Comparison of ENCODE assay signal across 32 cellular contexts in the genomic region with DNA sequence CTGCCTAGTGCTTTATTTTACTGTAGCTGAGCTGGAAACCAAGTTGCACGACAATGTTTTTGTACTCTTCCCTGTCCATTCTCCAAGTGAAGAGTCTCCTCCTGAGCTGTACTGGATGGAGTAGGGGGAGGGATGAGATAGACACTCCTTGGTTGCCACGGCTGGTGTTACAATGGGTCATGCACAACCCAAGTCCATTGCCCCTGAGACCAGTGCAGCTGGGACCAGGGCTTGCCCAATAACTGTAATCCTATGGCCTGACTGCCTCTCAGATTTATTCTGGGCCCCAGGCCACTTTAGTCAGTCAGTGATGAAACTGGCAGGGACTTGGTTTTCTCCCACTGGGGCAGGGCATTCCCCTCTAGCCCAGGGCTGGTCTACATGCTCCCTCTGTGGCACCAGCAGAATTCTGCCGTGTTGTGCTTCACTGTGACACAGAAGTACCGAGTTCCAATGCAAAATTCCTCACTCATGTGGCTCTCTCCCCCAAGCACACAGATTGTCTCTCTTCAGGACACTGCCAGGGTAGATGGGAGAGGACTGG.
DNase-seq lines count a peak whose midpoint lies in the region; ATAC-seq and TF ChIP-seq lines count a peak whose summit lies in the region.
"Had no signal": no experiment of that assay in that cellular context is flagged by ENCODE, and none has a peak within 500 bp of the region (broad histone marks: within the 10 kb centered on the region; RNA-seq: fewer than 3 reads in every experiment).

No MANE protein-coding gene starts in this region.

- no peaks in the 10 kb centered on the region for H3F3A ChIP-seq in neural progenitor cell (ENCODE audit: low read depth)

- CTCF ChIA-PET in activated CD8-positive, alpha-beta T cell treated with anti-CD3 and anti-CD28 coated beads for 36 hours (lab: Charles Lee) = no interaction called here

- H3K27ac Mint-ChIP-seq in neural progenitor cell (no peak overlapping the region), osteocyte (ENCODE audit: unreplicated experiment) (no peak overlapping the region)
- H3K27ac Mint-ChIP-seq in activated CD8-positive, alpha-beta T cell treated with anti-CD3 and anti-CD28 coated beads for 36 hours = no peak overlapping the region
- H3K27ac Mint-ChIP-seq: activated CD4-positive, alpha-beta T cell treated with anti-CD3 and anti-CD28 coated beads, Interleukin-2, amount 10 ng/mL, durations not matched to agents 24 days and 14 days; activated CD8-positive, alpha-beta memory T cell treated with anti-CD3 and anti-CD28 coated beads, Interleukin-2, amount 10 ng/mL, durations not matched to agents 7 days and 5 days; activated naive CD4-positive, alpha-beta T cell treated with anti-CD3 and anti-CD28 coated beads for 36 hours; activated T-cell treated with anti-CD3 and anti-CD28 coated beads, Interleukin-2, amount 50 U/mL, for 72 hours; HFFc6; T-helper 1 cell treated with Interleukin-12 subunit alpha and Interleukin-12 subunit beta and Interleukin-4 antibody, amounts not matched to agents 30 μg/mL and 1 μg/mL, for 36 hours had no signal

- no peak overlapping the region for H3K4me2 ChIP-seq in neural progenitor cell
- H3K4me2 ChIP-seq: BLaER1 treated with 17β-estradiol and CSF1 and Interleukin-3, amounts not matched to agents 10 nM and 100 nM; KMS-11 had no signal

- H3K4me3 Mint-ChIP-seq in neural progenitor cell (no peak overlapping the region), osteocyte (ENCODE audit: unreplicated experiment) (no peak overlapping the region)
- no peak overlapping the region for H3K4me3 Mint-ChIP-seq in activated CD8-positive, alpha-beta T cell treated with anti-CD3 and anti-CD28 coated beads for 36 hours
- H3K4me3 Mint-ChIP-seq: activated CD4-positive, alpha-beta T cell treated with anti-CD3 and anti-CD28 coated beads, Interleukin-2, amount 10 ng/mL, durations not matched to agents 24 days and 14 days; activated CD8-positive, alpha-beta memory T cell treated with anti-CD3 and anti-CD28 coated beads, Interleukin-2, amount 10 ng/mL, durations not matched to agents 7 days and 5 days; activated naive CD4-positive, alpha-beta T cell treated with anti-CD3 and anti-CD28 coated beads for 36 hours; activated T-cell treated with anti-CD3 and anti-CD28 coated beads, Interleukin-2, amount 50 U/mL, for 72 hours; HFFc6; T-helper 1 cell treated with Interleukin-12 subunit alpha and Interleukin-12 subunit beta and Interleukin-4 antibody, amounts not matched to agents 30 μg/mL and 1 μg/mL, for 36 hours had no signal

- peaks cover 25% of the 10 kb centered on the region for H3K9me3 Mint-ChIP-seq in neural progenitor cell
- peaks cover 17% of the 10 kb centered on the region for H3K9me3 Mint-ChIP-seq in osteocyte (ENCODE audit: unreplicated experiment)
- peaks cover 7% of the 10 kb centered on the region for H3K9me3 Mint-ChIP-seq in activated CD8-positive, alpha-beta T cell treated with anti-CD3 and anti-CD28 coated beads for 36 hours
- H3K9me3 Mint-ChIP-seq: T-helper 1 cell treated with Interleukin-12 subunit alpha and Interleukin-12 subunit beta and Interleukin-4 antibody, amounts not matched to agents 30 μg/mL and 1 μg/mL, for 36 hours had no signal

- H3K27me3 Mint-ChIP-seq in neural progenitor cell (ENCODE audit: insufficient read depth, low read depth) = peaks cover 5% of the 10 kb centered on the region
- H3K27me3 Mint-ChIP-seq in osteocyte (ENCODE audit: unreplicated experiment) = no peaks in the 10 kb centered on the region
- no peaks in the 10 kb centered on the region for H3K27me3 Mint-ChIP-seq in activated CD8-positive, alpha-beta T cell treated with anti-CD3 and anti-CD28 coated beads for 36 hours
- H3K27me3 Mint-ChIP-seq: activated CD4-positive, alpha-beta T cell treated with anti-CD3 and anti-CD28 coated beads, Interleukin-2, amount 10 ng/mL, durations not matched to agents 24 days and 14 days; activated CD8-positive, alpha-beta memory T cell treated with anti-CD3 and anti-CD28 coated beads, Interleukin-2, amount 10 ng/mL, durations not matched to agents 7 days and 5 days had no signal

- H3K9me3 ChIP-seq in neural progenitor cell (ENCODE audit: low read depth) = no peaks in the 10 kb centered on the region
- H3K9me3 ChIP-seq: Caco-2, SJCRH30, vagina had no signal

- no peaks in the 10 kb centered on the region for H3K79me2 ChIP-seq in neural progenitor cell (ENCODE audit: low read depth)

- H3K27ac ChIP-seq in neural progenitor cell (no peak overlapping the region), substantia nigra (ENCODE audit: low read depth, low read length, poor library complexity, severe bottlenecking) (no peak overlapping the region)
- H3K27ac ChIP-seq: BLaER1 treated with 17β-estradiol and CSF1 and Interleukin-3, amounts not matched to agents 10 nM and 100 nM; cardiac muscle cell; KMS-11; SJCRH30; thoracic aorta; vagina; VCaP had no signal

- peak overlapping the region; percentile 46 for H2AFZ ChIP-seq in neural progenitor cell (replicated peaks)

- peak; percentile 0 for DNase-seq in Daoy (ENCODE audit: low read depth)
- peak; percentile 33 for DNase-seq in RPMI7951 (ENCODE audit: low read depth)
- DNase-seq in fibroblast of gingiva (ENCODE audit: low read depth) = peak; percentile 89
- no peak for DNase-seq in neural progenitor cell (ENCODE audit: low spot score)
- DNase-seq in osteocyte (ENCODE audit: extremely low spot score, unreplicated experiment) = no peak
- no peak for DNase-seq in substantia nigra (lab: John Stamatoyannopoulos, UW)
- no peak for DNase-seq in DMS153 treated with DMSO at 0.1 percent for 48 hours (lab: John Stamatoyannopoulos, UW; ENCODE audit: unreplicated experiment)
- DNase-seq in activated CD8-positive, alpha-beta T cell treated with anti-CD3 and anti-CD28 coated beads for 36 hours = no peak
- DNase-seq: ACHN; activated CD4-positive, alpha-beta T cell treated with anti-CD3 and anti-CD28 coated beads, Interleukin-2, amount 10 ng/mL, durations not matched to agents 24 days and 14 days; activated CD8-positive, alpha-beta memory T cell treated with anti-CD3 and anti-CD28 coated beads, Interleukin-2, amount 10 ng/mL, durations not matched to agents 7 days and 5 days; activated naive CD4-positive, alpha-beta T cell treated with anti-CD3 and anti-CD28 coated beads for 36 hours; activated T-cell treated with anti-CD3 and anti-CD28 coated beads, Interleukin-2, amount 50 U/mL, for 72 hours; amniotic stem cell; Caco-2; cortex of kidney; head of caudate nucleus; HFFc6; NCI-H1694; NCI-H510A; NK-92 treated with Interleukin-12 subunit alpha and Interleukin-12 subunit beta, amount 100 ng/mL, for 24 hours; SJCRH30; stimulated activated CD4-positive, alpha-beta T cell treated with anti-CD3 and anti-CD28 coated beads, Interleukin-4, amount 100 ng/mL, for 24 hours; stimulated activated naive CD4-positive, alpha-beta T cell had no signal

- no peaks in the 10 kb centered on the region for H3K36me3 ChIP-seq in neural progenitor cell
- H3K36me3 ChIP-seq: BLaER1 treated with 17β-estradiol and CSF1 and Interleukin-3, amounts not matched to agents 10 nM and 100 nM; cardiac muscle cell; SJCRH30; thoracic aorta; vagina had no signal

- POLR2A ChIA-PET in activated CD8-positive, alpha-beta T cell treated with anti-CD3 and anti-CD28 coated beads for 36 hours (lab: Charles Lee) = no interaction called here

- no peak overlapping the region for H3K9ac ChIP-seq in neural progenitor cell
- H3K9ac ChIP-seq: BLaER1 treated with 17β-estradiol and CSF1 and Interleukin-3, amounts not matched to agents 10 nM and 100 nM; KMS-11 had no signal

- intact Hi-C loops in activated CD8-positive, alpha-beta T cell treated with anti-CD3 and anti-CD28 coated beads for 36 hours (cut with micrococcal nuclease) = no loop called here

- H4K20me1 ChIP-seq in neural progenitor cell (ENCODE audit: low read depth) = no peaks in the 10 kb centered on the region
- H4K20me1 ChIP-seq: BLaER1 treated with 17β-estradiol and CSF1 and Interleukin-3, amounts not matched to agents 10 nM and 100 nM had no signal

- no peaks in the 10 kb centered on the region for H3K4me1 ChIP-seq in neural progenitor cell
- H3K4me1 ChIP-seq: BLaER1 treated with 17β-estradiol and CSF1 and Interleukin-3, amounts not matched to agents 10 nM and 100 nM; Caco-2; SJCRH30; vagina had no signal

- TF ChIP-seq CTCF in neural progenitor cell (IDR thresholded peaks at IDR 0.05) = no peak
- no peak for TF ChIP-seq CTCF in osteocyte (IDR thresholded peaks at IDR 0.05)
- no peak for TF ChIP-seq CTCF in activated CD8-positive, alpha-beta T cell treated with anti-CD3 and anti-CD28 coated beads for 36 hours (IDR thresholded peaks at IDR 0.05)

- no peak for ATAC-seq in activated CD8-positive, alpha-beta T cell treated with anti-CD3 and anti-CD28 coated beads for 36 hours
- ATAC-seq: activated CD8-positive, alpha-beta memory T cell treated with anti-CD3 and anti-CD28 coated beads, Interleukin-2, amount 10 ng/mL, durations not matched to agents 7 days and 5 days; activated T-cell treated with anti-CD3 and anti-CD28 coated beads, Interleukin-2, amount 50 U/mL, for 72 hours; Panc1 had no signal

- H3K4me1 Mint-ChIP-seq in neural progenitor cell (no peaks in the 10 kb centered on the region), osteocyte (ENCODE audit: unreplicated experiment) (peaks cover 7% of the 10 kb centered on the region)
- H3K4me1 Mint-ChIP-seq in activated CD8-positive, alpha-beta T cell treated with anti-CD3 and anti-CD28 coated beads for 36 hours (ENCODE audit: low read depth) = no peaks in the 10 kb centered on the region
- H3K4me1 Mint-ChIP-seq: activated CD4-positive, alpha-beta T cell treated with anti-CD3 and anti-CD28 coated beads, Interleukin-2, amount 10 ng/mL, durations not matched to agents 24 days and 14 days; activated CD8-positive, alpha-beta memory T cell treated with anti-CD3 and anti-CD28 coated beads, Interleukin-2, amount 10 ng/mL, durations not matched to agents 7 days and 5 days had no signal

- H3K36me3 Mint-ChIP-seq in neural progenitor cell = peaks cover 3% of the 10 kb centered on the region
- peaks cover 10% of the 10 kb centered on the region for H3K36me3 Mint-ChIP-seq in osteocyte (ENCODE audit: unreplicated experiment)
- no peaks in the 10 kb centered on the region for H3K36me3 Mint-ChIP-seq in activated CD8-positive, alpha-beta T cell treated with anti-CD3 and anti-CD28 coated beads for 36 hours (ENCODE audit: low read depth)
- H3K36me3 Mint-ChIP-seq: activated CD8-positive, alpha-beta memory T cell treated with anti-CD3 and anti-CD28 coated beads, Interleukin-2, amount 10 ng/mL, durations not matched to agents 7 days and 5 days had no signal

- no peaks in the 10 kb centered on the region for H3K27me3 ChIP-seq in neural progenitor cell
- H3K27me3 ChIP-seq: BLaER1 treated with 17β-estradiol and CSF1 and Interleukin-3, amounts not matched to agents 10 nM and 100 nM; cardiac muscle cell; SJCRH30; vagina had no signal

- no peak overlapping the region for H3K4me3 ChIP-seq in neural progenitor cell
- H3K4me3 ChIP-seq: BLaER1 treated with 17β-estradiol and CSF1 and Interleukin-3, amounts not matched to agents 10 nM and 100 nM; cardiac muscle cell; SJCRH30; thoracic aorta; vagina had no signal

Comparison
In these comparisons a context has a peak if more than half of its experiments do, and no peak if none do; other contexts are left out.
1. DNase-seq: peak in Daoy (single experiment), RPMI7951 (single experiment) and fibroblast of gingiva (single experiment); none in neural progenitor cell (single experiment), osteocyte (single experiment), substantia nigra (0 of 49), DMS153 treated with DMSO at 0.1 percent for 48 hours (single experiment) and activated CD8-positive, alpha-beta T cell treated with anti-CD3 and anti-CD28 coated beads for 36 hours (single experiment).